Comparison of ENCODE assay signal across 21 cellular contexts in genomic region chr10:132292287-132292971, GRCh38.
"Had no signal": no experiment of that assay in that cellular context is flagged by ENCODE, and none has a peak within 500 bp of the region (broad histone marks: within the 10 kb centered on the region; RNA-seq: fewer than 3 reads in every experiment).

No MANE protein-coding gene starts in this region.

- H3K4me3 ChIP-seq: adrenal gland, neural progenitor cell, ovary, stomach, upper lobe of left lung had no signal

- H3K27me3 Mint-ChIP-seq: activated CD4-positive, alpha-beta memory T cell treated with anti-CD3 and anti-CD28 coated beads for 36 hours had no signal

- H3K36me3 Mint-ChIP-seq: activated CD4-positive, alpha-beta memory T cell treated with anti-CD3 and anti-CD28 coated beads for 36 hours; activated naive CD4-positive, alpha-beta T cell treated with anti-CD3 and anti-CD28 coated beads, Interleukin-2, amount 50 U/mL, for 72 hours; neural progenitor cell; T-cell had no signal

- H3K4me1 Mint-ChIP-seq: endodermal cell had no signal

- H3K27ac ChIP-seq: adrenal gland, epithelial cell of prostate, foreskin keratinocyte, neural progenitor cell, ovary, upper lobe of left lung had no signal

- H3K36me3 ChIP-seq: adrenal gland, neural progenitor cell, ovary, stomach, upper lobe of left lung had no signal

- H3K9me3 Mint-ChIP-seq: activated CD4-positive, alpha-beta memory T cell treated with anti-CD3 and anti-CD28 coated beads for 36 hours; activated naive CD4-positive, alpha-beta T cell treated with anti-CD3 and anti-CD28 coated beads, Interleukin-2, amount 50 U/mL, for 72 hours; activated T-helper 1 cell treated with anti-CD3 and anti-CD28 coated beads, Interleukin-12 subunit alpha, Interleukin-12 subunit beta, Interleukin-2, Interleukin-4 antibody, amounts not matched to agents 30 ng/mL and 10 ng/mL and 1 ng/mL, durations not matched to agents 14 hours and 24 hours and 36 hours; endodermal cell; T-cell had no signal

- ATAC-seq: activated naive CD4-positive, alpha-beta T cell treated with anti-CD3 and anti-CD28 coated beads, Interleukin-2, amount 50 U/mL, for 72 hours; foreskin keratinocyte; naive thymus-derived CD4-positive, alpha-beta T cell; T-cell had no signal

- H3K9me3 ChIP-seq: ovary had no signal

- H3K4me1 ChIP-seq: adrenal gland, foreskin keratinocyte had no signal

- H3K4me3 Mint-ChIP-seq: activated B cell treated with CpG ODN at 0.5 μM for 24 hours; activated CD4-positive, alpha-beta memory T cell treated with anti-CD3 and anti-CD28 coated beads for 36 hours; activated T-helper 1 cell treated with anti-CD3 and anti-CD28 coated beads, Interleukin-12 subunit alpha, Interleukin-12 subunit beta, Interleukin-2, Interleukin-4 antibody, amounts not matched to agents 30 ng/mL and 10 ng/mL and 1 ng/mL, durations not matched to agents 14 hours and 24 hours and 36 hours; endodermal cell; naive thymus-derived CD4-positive, alpha-beta T cell; neural progenitor cell; T-cell had no signal

- H3K27ac Mint-ChIP-seq: activated B cell treated with CpG ODN at 0.5 μM for 24 hours; activated CD4-positive, alpha-beta memory T cell treated with anti-CD3 and anti-CD28 coated beads for 36 hours; activated naive CD4-positive, alpha-beta T cell treated with anti-CD3 and anti-CD28 coated beads, Interleukin-2, amount 50 U/mL, for 72 hours; activated T-helper 1 cell treated with anti-CD3 and anti-CD28 coated beads, Interleukin-12 subunit alpha, Interleukin-12 subunit beta, Interleukin-2, Interleukin-4 antibody, amounts not matched to agents 30 ng/mL and 10 ng/mL and 1 ng/mL, durations not matched to agents 14 hours and 24 hours and 36 hours; endodermal cell; naive thymus-derived CD4-positive, alpha-beta T cell; neural progenitor cell; T-cell had no signal

- DNase-seq: activated B cell treated with CpG ODN at 0.5 μM for 24 hours; activated CD4-positive, alpha-beta memory T cell treated with anti-CD3 and anti-CD28 coated beads for 36 hours; activated CD4-positive, alpha-beta T cell treated with anti-CD3 and anti-CD28 coated beads for 4 hours; activated gamma-delta T cell treated with Interleukin-2 at 50 U/mL for 16 hours; activated T-cell treated with anti-CD3 and anti-CD28 coated beads for 4 hours; adrenal gland; endodermal cell; foreskin keratinocyte; mesenchymal stem cell; naive thymus-derived CD4-positive, alpha-beta T cell; stimulated activated CD4-positive, alpha-beta T cell treated with anti-CD3 and anti-CD28 coated beads, Interleukin-2, amount 100 ng/mL, for 48 hours; stomach; T-cell had no signal

- H3K27me3 ChIP-seq: adrenal gland, dorsolateral prefrontal cortex, foreskin keratinocyte, neural progenitor cell, ovary, upper lobe of left lung had no signal

- FAIRE-seq: keratinocyte had no signal
